ENCODE assay signal across 1 cellular context in genomic region chr6:99912657-99913056, GRCh38.
TF ChIP-seq lines count a peak whose summit lies in the region.

No MANE protein-coding gene starts in this region.

TF ChIP-seq in GM23338, 12 proteins besides CTCF, POLR2A, EP300 and RAD21 (continued from another document):
- TF ChIP-seq ZNF462 (CRISPR knock-in tag; IDR thresholded peaks at IDR 0.05) (no peak), EZH2phosphoT487 (IDR thresholded peaks at IDR 0.05; ENCODE audit: unreplicated experiment) (no peak), JUNB (IDR thresholded peaks at IDR 0.05; ENCODE audit: unreplicated experiment) (no peak), POLR2AphosphoS5 (IDR thresholded peaks at IDR 0.05; ENCODE audit: low read depth) (no peak), EZH2 (IDR thresholded peaks at IDR 0.05; ENCODE audit: low read depth, unreplicated experiment) (no peak), NANOG (IDR thresholded peaks at IDR 0.05; ENCODE audit: borderline replicate concordance) (no peak), ZNF114 (CRISPR knock-in tag; IDR thresholded peaks at IDR 0.05) (no peak), REST (IDR thresholded peaks at IDR 0.05; ENCODE audit: unreplicated experiment) (no peak)
